31 cellular contexts compared by ENCODE assay signal in the genomic region with DNA sequence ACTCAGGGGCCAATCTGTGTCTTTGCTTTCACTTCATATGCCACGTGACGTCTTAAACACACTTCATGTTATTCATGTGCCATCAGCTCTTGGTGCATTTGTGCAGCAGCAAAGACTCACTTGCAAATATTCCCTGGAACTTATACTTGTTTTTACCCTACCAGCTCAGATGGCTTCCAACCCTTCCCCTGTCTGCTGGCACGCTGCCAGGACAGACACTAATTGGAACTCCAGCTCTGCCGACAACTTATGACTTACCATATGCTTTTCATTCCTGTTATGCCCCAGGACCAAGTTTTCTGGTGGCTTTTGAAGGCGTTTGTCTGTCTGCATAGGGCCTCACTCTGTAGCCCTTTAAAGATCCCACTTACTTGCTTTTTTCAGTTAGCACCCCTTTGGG.
"Had no signal": no experiment of that assay in that cellular context is flagged by ENCODE, and none has a peak within 500 bp of the region (broad histone marks: within the 10 kb centered on the region; RNA-seq: fewer than 3 reads in every experiment).

No MANE protein-coding gene starts in this region.

- H3K4me1 ChIP-seq: esophagus squamous epithelium, heart right ventricle, left lung, parathyroid adenoma, suprapubic skin, transverse colon, upper lobe of right lung, uterus had no signal

- H3K27ac ChIP-seq: esophagus squamous epithelium, heart right ventricle, left lung, parathyroid adenoma, suprapubic skin, transverse colon, upper lobe of right lung, uterus had no signal

- ATAC-seq: effector memory CD8-positive, alpha-beta T cell; heart right ventricle; left cardiac atrium; left lung; mucosa of descending colon; natural killer cell treated with Interleukin-12 subunit alpha and Interleukin-12 subunit beta and Interleukin-15 and Interleukin-18, amount 100 ng/mL, for 72 hours; sciatic nerve; stimulated activated naive CD8-positive, alpha-beta T cell treated with anti-CD3 and anti-CD28 coated beads, Interleukin-15, amount 100 ng/mL, for 72 hours; upper lobe of right lung had no signal

- H3K9me3 ChIP-seq: esophagus squamous epithelium, suprapubic skin, transverse colon, upper lobe of right lung, uterus had no signal

- H3K9ac ChIP-seq: parathyroid adenoma had no signal

- H3K27ac Mint-ChIP-seq: effector memory CD8-positive, alpha-beta T cell; mesothelial cell of epicardium; naive B cell; natural killer cell treated with Interleukin-12 subunit alpha and Interleukin-12 subunit beta and Interleukin-15 and Interleukin-18, amount 100 ng/mL, for 72 hours; progenitor cell of endocrine pancreas; stimulated activated naive CD8-positive, alpha-beta T cell treated with anti-CD3 and anti-CD28 coated beads, Interleukin-15, amount 100 ng/mL, for 72 hours had no signal

- H3K79me2 ChIP-seq: parathyroid adenoma had no signal

- H3K36me3 Mint-ChIP-seq: mesothelial cell of epicardium; naive B cell; natural killer cell treated with Interleukin-12 subunit alpha and Interleukin-12 subunit beta and Interleukin-15 and Interleukin-18, amount 100 ng/mL, for 72 hours had no signal

- DNase-seq: effector memory CD8-positive, alpha-beta T cell; erythroblast; esophagus squamous epithelium; foreskin melanocyte; glutamatergic neuron; heart right ventricle; hippocampal formation; left cardiac atrium; left lung; mesenchymal stem cell; mucosa of descending colon; naive B cell; stimulated activated CD4-positive, alpha-beta T cell treated with anti-CD3 and anti-CD28 coated beads, Interleukin-12 subunit alpha, Interleukin-12 subunit beta, amount 100 ng/mL, for 4 hours; stimulated activated CD4-positive, alpha-beta T cell treated with anti-CD3 and anti-CD28 coated beads, Interleukin-1b, Interleukin-23, amount 100 ng/mL, for 48 hours; stimulated activated CD4-positive, alpha-beta T cell treated with anti-CD3 and anti-CD28 coated beads, Interleukin-4, amount 100 ng/mL, for 1 hour; stimulated activated CD8-positive, alpha-beta memory T cell treated with anti-CD3 and anti-CD28 coated beads, Interleukin-4, amount 100 ng/mL, for 48 hours; stimulated activated naive CD4-positive, alpha-beta T cell; stimulated activated naive CD8-positive, alpha-beta T cell treated with anti-CD3 and anti-CD28 coated beads, Interleukin-15, amount 100 ng/mL, for 72 hours; transverse colon; upper lobe of right lung; uterus had no signal

- H3K36me3 ChIP-seq: esophagus squamous epithelium, heart right ventricle, left lung, suprapubic skin, transverse colon, upper lobe of right lung, uterus had no signal

- H3K4me2 ChIP-seq: smooth muscle cell had no signal

- H3K27me3 ChIP-seq: esophagus squamous epithelium, heart right ventricle, left lung, suprapubic skin, transverse colon, upper lobe of right lung, uterus had no signal

- H3K4me3 Mint-ChIP-seq: effector memory CD8-positive, alpha-beta T cell; mesothelial cell of epicardium; naive B cell; natural killer cell treated with Interleukin-12 subunit alpha and Interleukin-12 subunit beta and Interleukin-15 and Interleukin-18, amount 100 ng/mL, for 72 hours; neural crest cell; stimulated activated naive CD8-positive, alpha-beta T cell treated with anti-CD3 and anti-CD28 coated beads, Interleukin-15, amount 100 ng/mL, for 72 hours had no signal

- H3K4me1 Mint-ChIP-seq: mesothelial cell of epicardium; naive B cell; neural crest cell; stimulated activated naive CD8-positive, alpha-beta T cell treated with anti-CD3 and anti-CD28 coated beads, Interleukin-15, amount 100 ng/mL, for 72 hours had no signal

- FAIRE-seq: endometrium, islet of Langerhans had no signal

- H3K27me3 Mint-ChIP-seq: effector memory CD8-positive, alpha-beta T cell; naive B cell; natural killer cell treated with Interleukin-12 subunit alpha and Interleukin-12 subunit beta and Interleukin-15 and Interleukin-18, amount 100 ng/mL, for 72 hours; progenitor cell of endocrine pancreas; stimulated activated naive CD8-positive, alpha-beta T cell treated with anti-CD3 and anti-CD28 coated beads, Interleukin-15, amount 100 ng/mL, for 72 hours had no signal

- H2AFZ ChIP-seq: parathyroid adenoma had no signal

- H3K4me3 ChIP-seq: esophagus squamous epithelium, heart right ventricle, left lung, mucosa of descending colon, smooth muscle cell, suprapubic skin, transverse colon, upper lobe of right lung, uterus had no signal
